In genomic region chr4:15294202-15294601, GRCh38 we compare ENCODE assay signal across 25 cellular contexts.
"Had no signal": no experiment of that assay in that cellular context is flagged by ENCODE, and none has a peak within 500 bp of the region (broad histone marks: within the 10 kb centered on the region; RNA-seq: fewer than 3 reads in every experiment).

No MANE protein-coding gene starts in this region.

- H3K9me3 ChIP-seq: lower lobe of right lung, ovary, psoas muscle, sigmoid colon, stomach, thyroid gland, vagina had no signal

- FAIRE-seq: frontal cortex had no signal

- DNase-seq: dorsolateral prefrontal cortex; effector CD4-positive, alpha-beta T cell; hypothalamus; immature natural killer cell; islet precursor cell; kidney glomerular epithelial cell; left colon; left ventricle myocardium superior; lower lobe of right lung; natural killer cell; occipital lobe; ovary; posterior cingulate gyrus; psoas muscle; right cardiac atrium; sigmoid colon; stimulated activated CD4-positive, alpha-beta T cell treated with anti-CD3 and anti-CD28 coated beads, Interleukin-2, amount 100 ng/mL, for 24 hours; stimulated activated CD4-positive, alpha-beta T cell treated with anti-CD3 and anti-CD28 coated beads, Interleukin-4, amount 100 ng/mL, for 24 hours; stimulated activated naive CD4-positive, alpha-beta T cell treated with Interleukin-2 at 50 U/mL for 16 hours; stomach; thyroid gland; trophoblast cell had no signal

- ATAC-seq: left colon; left ventricle myocardium superior; lower lobe of right lung; natural killer cell; psoas muscle; right cardiac atrium; stimulated activated effector memory CD8-positive, alpha-beta T cell treated with anti-CD3 and anti-CD28 coated beads, Interleukin-12 subunit alpha, Interleukin-12 subunit beta, amount 100 ng/mL, for 72 hours had no signal

- H3K36me3 ChIP-seq: lower lobe of right lung, ovary, sigmoid colon, stomach, thyroid gland, vagina had no signal

- H3K27ac ChIP-seq: dorsolateral prefrontal cortex, lower lobe of right lung, ovary, psoas muscle, sigmoid colon, stomach, thyroid gland, vagina had no signal

- H3K27me3 ChIP-seq: dorsolateral prefrontal cortex, ovary, sigmoid colon, stomach, thyroid gland, vagina had no signal

- H3K4me3 ChIP-seq: dorsolateral prefrontal cortex, lower lobe of right lung, ovary, psoas muscle, sigmoid colon, stomach, thyroid gland, vagina had no signal

- H3K4me1 ChIP-seq: lower lobe of right lung, psoas muscle, sigmoid colon, stomach, vagina had no signal
